32 cellular contexts compared by ENCODE assay signal in genomic region chr9:84860423-84861115, GRCh38.
DNase-seq lines count a peak whose midpoint lies in the region; ATAC-seq, FAIRE-seq and TF ChIP-seq lines count a peak whose summit lies in the region.
"Had no signal": no experiment of that assay in that cellular context is flagged by ENCODE, and none has a peak within 500 bp of the region (broad histone marks: within the 10 kb centered on the region; RNA-seq: fewer than 3 reads in every experiment).

No MANE protein-coding gene starts in this region.

- TF ChIP-seq RAD21 in A549 (conservative IDR thresholded peaks at IDR 0.05 in 1 of 2, IDR thresholded peaks at IDR 0.05 in 1 of 2), result no peak

- no peak overlapping the region for H3K4me2 ChIP-seq in A549

- TF ChIP-seq CTCF in A549 (IDR thresholded peaks at IDR 0.05), result no peak

- no peaks in the 10 kb centered on the region for H3K9me3 ChIP-seq in A549
- no peaks in the 10 kb centered on the region for H3K9me3 ChIP-seq in ectodermal cell (ENCODE audit: control insufficient read depth, low read length)
- H3K9me3 ChIP-seq: esophagus squamous epithelium, lower lobe of right lung, right atrium auricular region, testis, uterus had no signal

- H3K4me1 ChIP-seq in A549, result no peaks in the 10 kb centered on the region
- H3K4me1 ChIP-seq in ectodermal cell (ENCODE audit: control insufficient read depth, insufficient read depth, low read length), result peaks cover 31% of the 10 kb centered on the region
- H3K4me1 ChIP-seq: lower lobe of right lung, uterus had no signal

- TF ChIP-seq POLR2A in A549 (IDR thresholded peaks at IDR 0.05; ENCODE audit: low read length), result no peak

- ATAC-seq in A549 (no peak), HG02884 (IDR thresholded peaks at IDR 0.05; ENCODE audit: unreplicated experiment) (no peak), HG02678 (IDR thresholded peaks at IDR 0.05; ENCODE audit: unreplicated experiment) (no peak)
- ATAC-seq: activated CD8-positive, alpha-beta T cell treated with anti-CD3 and anti-CD28 coated beads for 36 hours; lower lobe of right lung; Panc1; stimulated activated naive CD8-positive, alpha-beta T cell treated with anti-CD3 and anti-CD28 coated beads, Interleukin-15, Interleukin-2, amounts not matched to agents 100 U/mL and 50 U/mL, for 24 hours had no signal

- no peak for TF ChIP-seq EP300 in A549 (IDR thresholded peaks at IDR 0.05)

- POLR2A ChIA-PET in A549 (lab: Yijun Ruan, JAX), result no interaction called here

- WGBS in A549 (ENCODE audit: missing lambda C conversion rate), result 64% methylated on average over 10 of the region's 10 CpGs
- 52 to 55% methylated on average over 9 to 10 of the region's 10 CpGs for WGBS in ectodermal cell, 2 experiments

- no peaks in the 10 kb centered on the region for H3K36me3 ChIP-seq in ectodermal cell (ENCODE audit: control insufficient read depth, insufficient read depth, low read length)
- H3K36me3 ChIP-seq: esophagus squamous epithelium, lower lobe of right lung, right atrium auricular region, uterus had no signal

- no peak for DNase-seq in A549 (ENCODE audit: low read depth in 1 of 2, low spot score in 1 of 2)
- DNase-seq in amniotic epithelial cell (ENCODE audit: low read depth), result peak; percentile 45
- peak; percentile 37 for DNase-seq in myocyte (ENCODE audit: low read depth)
- DNase-seq in activated gamma-delta T cell treated with Interleukin-2 at 50 U/mL for 16 hours, result no peak
- DNase-seq in NCI-H187 treated with DMSO at 0.1 percent for 48 hours (lab: John Stamatoyannopoulos, UW), result no peak
- DNase-seq: activated CD8-positive, alpha-beta T cell treated with anti-CD3 and anti-CD28 coated beads for 36 hours; activated naive CD4-positive, alpha-beta T cell treated with anti-CD3 and anti-CD28 coated beads, Interleukin-2, amount 10 ng/mL, durations not matched to agents 7 days and 5 days; amygdala; CD8-positive, alpha-beta memory T cell; central memory CD4-positive, alpha-beta T cell; esophagus squamous epithelium; lower lobe of right lung; NCI-H1092 treated with DMSO at 0.1 percent for 48 hours; NCI-H187; NCI-H2227 treated with DMSO at 0.1 percent for 48 hours; NCI-H69; posterior cingulate gyrus; SHP77; stimulated activated CD4-positive, alpha-beta T cell treated with anti-CD3 and anti-CD28 coated beads, Interleukin-1b, Interleukin-23, amount 100 ng/mL, for 48 hours; stimulated activated naive CD8-positive, alpha-beta T cell treated with anti-CD3 and anti-CD28 coated beads, Interleukin-15, Interleukin-2, amounts not matched to agents 100 U/mL and 50 U/mL, for 24 hours; T-helper 2 cell; testis; uterus had no signal

- CTCF ChIA-PET in A549 (lab: Yijun Ruan, JAX), result no interaction called here

- no peak overlapping the region for H3K27ac ChIP-seq in A549
- no peak overlapping the region for H3K27ac ChIP-seq in ectodermal cell (ENCODE audit: insufficient read depth, low read depth, low read length, poor library complexity, severe bottlenecking)
- H3K27ac ChIP-seq: esophagus squamous epithelium, lower lobe of right lung, right atrium auricular region, testis had no signal

- H3K4me3 ChIP-seq in A549 (no peak overlapping the region), ectodermal cell (ENCODE audit: insufficient read depth, low read depth, low read length) (peak overlapping the region; percentile 18)
- H3K4me3 ChIP-seq: esophagus squamous epithelium, lower lobe of right lung, right atrium auricular region, testis, uterus had no signal

- no peaks in the 10 kb centered on the region for H3K27me3 ChIP-seq in ectodermal cell (ENCODE audit: control insufficient read depth, insufficient read depth, low read length, poor library complexity, severe bottlenecking)
- H3K27me3 ChIP-seq: right atrium auricular region, testis, uterus had no signal

- no peak for FAIRE-seq in A549 (lab: Jason Lieb, UNC)
- FAIRE-seq: A204.1, frontal cortex, GM18507, GM19239 had no signal

TF ChIP-seq in A549, 52 proteins besides CTCF, POLR2A, EP300 and RAD21:
- TF ChIP-seq NR3C1 (IDR thresholded peaks at IDR 0.05) (no peak), ZC3H11A (IDR thresholded peaks at IDR 0.05) (peak; percentile 83)

Comparison
In these comparisons a context has a peak if more than half of its experiments do, and no peak if none do; other contexts are left out.
1. DNase-seq: peak in amniotic epithelial cell (single experiment) and myocyte (single experiment); none in A549 (0 of 2), activated gamma-delta T cell treated with Interleukin-2 at 50 U/mL for 16 hours (single experiment) and NCI-H187 treated with DMSO at 0.1 percent for 48 hours (single experiment).